Comparison of ENCODE assay signal across 10 cellular contexts in the genomic region with DNA sequence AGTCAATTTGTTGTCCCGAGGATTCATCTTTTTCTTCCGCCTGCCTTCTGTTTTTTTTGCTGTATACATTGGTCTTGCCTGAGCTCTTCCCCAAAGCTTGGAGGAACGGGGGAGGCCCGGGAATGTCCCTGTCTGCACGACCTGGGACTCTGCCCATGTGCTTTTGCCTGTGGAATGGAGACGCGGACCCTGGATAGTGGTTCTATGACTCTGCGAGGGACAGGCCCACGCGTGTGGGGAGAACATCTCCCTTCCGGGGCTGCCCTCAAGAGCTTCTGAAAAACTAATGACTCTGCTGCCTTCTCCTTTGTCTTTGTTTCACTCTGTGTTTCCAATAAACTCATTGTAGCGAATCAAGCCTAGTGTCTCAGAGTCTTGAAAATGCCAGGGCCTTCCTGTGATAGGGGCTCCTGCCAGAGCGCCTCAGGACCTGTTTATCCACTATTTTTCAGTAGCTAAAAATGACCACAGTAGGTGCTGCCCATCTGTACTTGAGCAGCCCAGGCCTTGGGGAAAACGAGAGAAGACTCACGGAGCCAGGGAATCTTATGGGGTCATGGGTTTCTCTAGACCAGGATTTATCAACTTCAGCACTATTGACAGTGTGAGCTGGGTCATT. TPM values are rescaled to one million over a fixed set of nuclear protein-coding genes. Genes with fewer than 3 reads are reported as not detected.
DNase-seq lines count a peak whose midpoint lies in the region; ATAC-seq, FAIRE-seq and TF ChIP-seq lines count a peak whose summit lies in the region.
"Had no signal": no experiment of that assay in that cellular context is flagged by ENCODE, and none has a peak within 500 bp of the region (broad histone marks: within the 10 kb centered on the region; RNA-seq: fewer than 3 reads in every experiment).

No MANE protein-coding gene starts in this region.

- no peak overlapping the region for H2AFZ ChIP-seq in HepG2 (ENCODE audit: low read length)

- H3K9me3 ChIP-seq in A673 (ENCODE audit: low read depth, low read length, poor library complexity, severe bottlenecking) (no peaks in the 10 kb centered on the region), HUES64 (ENCODE audit: insufficient read depth, low read depth, low read length) (no peaks in the 10 kb centered on the region), HepG2 (ENCODE audit: low read length) (no peaks in the 10 kb centered on the region)

- FAIRE-seq in HepG2 (lab: Jason Lieb, UNC) = no peak
- FAIRE-seq: endometrium had no signal

- H3K27me3 ChIP-seq in A673 (replicated peaks; ENCODE audit: insufficient read depth, low read depth, low read length, poor library complexity) (peaks cover 26% of the 10 kb centered on the region), HUES64 (ENCODE audit: insufficient read depth, low read length) (peaks cover 52% of the 10 kb centered on the region), HepG2 (ENCODE audit: control insufficient read depth in 1 of 2, insufficient read depth in 2 of 2, low read length in 2 of 2) (peaks cover 0 to 42% of the 10 kb centered on the region in 2 experiments; a peak in 3 of 5 replicates)

- H3K9me3 Mint-ChIP-seq in effector memory CD8-positive, alpha-beta T cell = no peaks in the 10 kb centered on the region
- no peaks in the 10 kb centered on the region for H3K9me3 Mint-ChIP-seq in natural killer cell treated with Interleukin-12 subunit alpha and Interleukin-12 subunit beta and Interleukin-15 and Interleukin-18, amount 100 ng/mL, for 72 hours

- CTCF ChIA-PET in A673 (lab: Charles Lee) = no interaction called here
- CTCF ChIA-PET in HepG2 (lab: Yijun Ruan, JAX; ENCODE audit: low intra/inter-chr PET ratio, low total read pairs) = no interaction called here

- H3K4me3 Mint-ChIP-seq in effector memory CD8-positive, alpha-beta T cell = peak overlapping the region; percentile 76 to 80
- peak overlapping the region; percentile 85 for H3K4me3 Mint-ChIP-seq in natural killer cell treated with Interleukin-12 subunit alpha and Interleukin-12 subunit beta and Interleukin-15 and Interleukin-18, amount 100 ng/mL, for 72 hours

- no peak for TF ChIP-seq EP300 in HepG2 (IDR thresholded peaks at IDR 0.05; ENCODE audit: low read depth in 2 of 2, low read length in 2 of 2)
- no peak for TF ChIP-seq EP300 in HepG2 (CRISPR knock-in tag; IDR thresholded peaks at IDR 0.05; ENCODE audit: borderline replicate concordance)

- peaks cover 57 to 94% of the 10 kb centered on the region in 2 donors for H3K27me3 Mint-ChIP-seq in effector memory CD8-positive, alpha-beta T cell
- peaks cover 16 to 40% of the 10 kb centered on the region in 2 donors for H3K27me3 Mint-ChIP-seq in natural killer cell treated with Interleukin-12 subunit alpha and Interleukin-12 subunit beta and Interleukin-15 and Interleukin-18, amount 100 ng/mL, for 72 hours

- H3K9ac ChIP-seq in HUES64 (ENCODE audit: low read depth, low read length) (no peak overlapping the region; the same call in 1 of the 2 replicates), HepG2 (ENCODE audit: insufficient read depth, low read depth, low read length) (no peak overlapping the region)

- peaks cover 26 to 30% of the 10 kb centered on the region in 2 donors for H3K4me1 Mint-ChIP-seq in effector memory CD8-positive, alpha-beta T cell (ENCODE audit: low read depth in 2 of 2)
- peaks cover 39 to 40% of the 10 kb centered on the region in 2 donors for H3K4me1 Mint-ChIP-seq in natural killer cell treated with Interleukin-12 subunit alpha and Interleukin-12 subunit beta and Interleukin-15 and Interleukin-18, amount 100 ng/mL, for 72 hours (ENCODE audit: low read depth in 2 of 2)

- no peak for TF ChIP-seq RAD21 in HepG2 (CRISPR knock-in tag; IDR thresholded peaks at IDR 0.05)

- H3K4me2 ChIP-seq in HepG2 (ENCODE audit: low read depth, low read length) = no peak overlapping the region

- H3K36me3 Mint-ChIP-seq in effector memory CD8-positive, alpha-beta T cell (ENCODE audit: insufficient read depth) = peaks cover 2% of the 10 kb centered on the region
- no peaks in the 10 kb centered on the region for H3K36me3 Mint-ChIP-seq in natural killer cell treated with Interleukin-12 subunit alpha and Interleukin-12 subunit beta and Interleukin-15 and Interleukin-18, amount 100 ng/mL, for 72 hours

- intact Hi-C loops in A673 (cut with micrococcal nuclease; ENCODE audit: unreplicated experiment) = no loop called here
- intact Hi-C loops in HepG2 (cut with micrococcal nuclease; ENCODE audit: unreplicated experiment) = loop anchor here (5.0 kb wide), 1 partner anchor 57 kb away; no protein-coding TSS in a partner anchor

- H3K79me2 ChIP-seq in HepG2 (ENCODE audit: insufficient read depth, low read length) = no peaks in the 10 kb centered on the region

- BruUV-seq in A673 (replicated peaks; lab: Mats Ljungman, UMichigan) = no TSS peak
- no TSS peak for BruUV-seq in HepG2 (replicated peaks; lab: Mats Ljungman, UMichigan)

- no peak for ATAC-seq in effector memory CD8-positive, alpha-beta T cell (replicated peaks)
- no peak for ATAC-seq in natural killer cell treated with Interleukin-12 subunit alpha and Interleukin-12 subunit beta and Interleukin-15 and Interleukin-18, amount 100 ng/mL, for 72 hours
- ATAC-seq in GM21619 (IDR thresholded peaks at IDR 0.05; ENCODE audit: unreplicated experiment) = no peak
- no peak for ATAC-seq in HG02885 (IDR thresholded peaks at IDR 0.05; ENCODE audit: poor library complexity, unreplicated experiment)
- ATAC-seq in HepG2 = no peak

- no peak overlapping the region for H3K27ac ChIP-seq in A673 (ENCODE audit: low read depth, low read length, poor library complexity, severe bottlenecking)
- H3K27ac ChIP-seq in HUES64 (ENCODE audit: low read depth, low read length) = no peak overlapping the region
- no peak overlapping the region for H3K27ac ChIP-seq in HepG2 (ENCODE audit: extremely low read length, insufficient read depth, low read length)

- in situ Hi-C loops in HepG2 (cut with HindIII; ENCODE audit: extremely low pct_ligation_motif_present, low pct_unique_long_range_greater_than_20kb) = no loop called here

- POLR2A ChIA-PET in A673 (lab: Charles Lee; ENCODE audit: low non-redundant PET) = no interaction called here
- POLR2A ChIA-PET in HepG2 (lab: Yijun Ruan, JAX) = no interaction called here

- DNase-seq in A673 (ENCODE audit: low spot score) (no peak), AML-193 (lab: John Stamatoyannopoulos, UW) (no peak), HepG2 (ENCODE audit: low spot score) (no peak)
- no peak for DNase-seq in effector memory CD8-positive, alpha-beta T cell
- DNase-seq in natural killer cell treated with Interleukin-12 subunit alpha and Interleukin-12 subunit beta and Interleukin-15 and Interleukin-18, amount 100 ng/mL, for 72 hours (ENCODE audit: low spot score) = no peak

- no peak for TF ChIP-seq POLR2A in HepG2 (IDR thresholded peaks at IDR 0.05; ENCODE audit: insufficient read depth in 1 of 2, low read depth in 2 of 2, low read length in 2 of 2)

- H3K27ac Mint-ChIP-seq in effector memory CD8-positive, alpha-beta T cell = peak overlapping the region in 1 of 2 donors; percentile 28
- no peak overlapping the region for H3K27ac Mint-ChIP-seq in natural killer cell treated with Interleukin-12 subunit alpha and Interleukin-12 subunit beta and Interleukin-15 and Interleukin-18, amount 100 ng/mL, for 72 hours

- H3K4me3 ChIP-seq in A673 (ENCODE audit: low read depth, low read length, poor library complexity, severe bottlenecking) (peak overlapping the region; percentile 42), HUES64 (ENCODE audit: low read length) (peak overlapping the region; percentile 58), HepG2 (replicated peaks in 1 of 3; ENCODE audit: insufficient read depth in 1 of 3, low read depth in 2 of 3, low read length in 3 of 3) (peak overlapping the region in 1 of 3 experiments; percentile 44; a peak in 1 of 6 replicates)

- H3K36me3 ChIP-seq in A673 (ENCODE audit: insufficient read depth, low read length, poor library complexity, severe bottlenecking) (no peaks in the 10 kb centered on the region), HUES64 (ENCODE audit: insufficient read depth, low read length) (no peaks in the 10 kb centered on the region), HepG2 (replicated peaks in 1 of 2; ENCODE audit: control insufficient read depth in 1 of 2, insufficient read depth in 2 of 2, low read length in 2 of 2) (no peaks in the 10 kb centered on the region)

- WGBS in HUES64 = 54% methylated on average over 15 of the region's 15 CpGs
- 42% methylated on average over 15 of the region's 15 CpGs for WGBS in HepG2 (ENCODE audit: low lambda C conversion rate)

- H3K4me1 ChIP-seq in A673 (ENCODE audit: insufficient read depth, low read length, poor library complexity, severe bottlenecking) (no peaks in the 10 kb centered on the region), HUES64 (ENCODE audit: insufficient read depth, low read length) (peaks cover 7% of the 10 kb centered on the region), HepG2 (ENCODE audit: insufficient read depth, low read length) (peaks cover 21% of the 10 kb centered on the region)

- H4K20me1 ChIP-seq in HepG2 (ENCODE audit: insufficient read depth, low read length) = no peaks in the 10 kb centered on the region

- TF ChIP-seq CTCF in A673 (conservative IDR thresholded peaks at IDR 0.05; ENCODE audit: low read depth, low read length) (no peak), HepG2 (CRISPR knock-in tag; IDR thresholded peaks at IDR 0.05) (no peak)

RNA-seq across cellular contexts. Expression of gene KRT83, which starts 12.3 kb away (rescaled TPM):
- total RNA-seq in A673 (2021) = not detected in 2 replicates
- polyA plus RNA-seq in HUES64 (2013, experiment 1 of 2) = not detected
- polyA plus RNA-seq in HUES64 (2013, experiment 2 of 2) = not detected
- total RNA-seq in natural killer cell treated with Interleukin-12 subunit alpha and Interleukin-12 subunit beta and Interleukin-15 and Interleukin-18, amount 100 ng/mL, for 72 hours = not detected
- total RNA-seq in HepG2 (2016; rRNA removed; fragmentation: Illumina TruSeq; extraction: Trizol) = not detected in 2 replicates
- total RNA-seq in HepG2 (2016; cell fraction: cytosol; rRNA removed; fragmentation: Illumina TruSeq; extraction: Trizol; ENCODE audit: low read depth) = not detected in 2 replicates
- not detected in 2 replicates for total RNA-seq in HepG2 (2016; cell fraction: insoluble cytoplasmic fraction; rRNA removed; fragmentation: Illumina TruSeq; extraction: Trizol)
- total RNA-seq in HepG2 (2016; cell fraction: membrane; rRNA removed; fragmentation: Illumina TruSeq; extraction: Trizol) = not detected in 2 replicates
- total RNA-seq in HepG2 (2016; cell fraction: nucleus; rRNA removed; fragmentation: Illumina TruSeq; extraction: Trizol) = not detected in 2 replicates
- polyA plus RNA-seq in HepG2 (2011; rRNA removed) = not detected in 2 replicates
- polyA plus RNA-seq in HepG2 (2011; cell fraction: cytosol; rRNA removed) = not detected in 2 replicates
- not detected in 2 replicates for polyA plus RNA-seq in HepG2 (2011; cell fraction: nucleus; rRNA removed)
- not detected in 2 replicates for polyA plus RNA-seq in HepG2 (2012)
- not detected in 2 replicates for polyA plus RNA-seq in HepG2 (2016; cell fraction: cytosol; fragmentation: Illumina TruSeq; extraction: Trizol; ENCODE audit: low read depth)
- not detected in 2 replicates for polyA plus RNA-seq in HepG2 (2016; cell fraction: insoluble cytoplasmic fraction; fragmentation: Illumina TruSeq; extraction: Trizol; ENCODE audit: low read depth)
- not detected in 2 replicates for polyA plus RNA-seq in HepG2 (2016; cell fraction: membrane; fragmentation: Illumina TruSeq; extraction: Trizol; ENCODE audit: low read depth)
- not detected in 2 replicates for polyA plus RNA-seq in HepG2 (2016; cell fraction: nucleus; fragmentation: Illumina TruSeq; extraction: Trizol; ENCODE audit: insufficient read depth, low read depth)
- polyA minus RNA-seq in HepG2 (2011; rRNA and poly(A)+ RNA removed; ENCODE audit: low replicate concordance) = 0.98 TPM in 1 of 2 replicates, not detected in the other
- polyA minus RNA-seq in HepG2 (2011; cell fraction: cytosol; rRNA and poly(A)+ RNA removed) = not detected in 2 replicates
- not detected in 2 replicates for polyA minus RNA-seq in HepG2 (2011; cell fraction: nucleus; rRNA and poly(A)+ RNA removed)

RNA-seq across cellular contexts. Expression of gene KRT81, which starts 17.6 kb away (rescaled TPM):
- 0.20 and 0.30 TPM in 2 replicates for total RNA-seq in A673 (2021)
- not detected for polyA plus RNA-seq in HUES64 (2013, experiment 1 of 2)
- not detected for polyA plus RNA-seq in HUES64 (2013, experiment 2 of 2)
- under 1 TPM in 1 of 2 donors, not detected in 1; 0.22 TPM for total RNA-seq in natural killer cell treated with Interleukin-12 subunit alpha and Interleukin-12 subunit beta and Interleukin-15 and Interleukin-18, amount 100 ng/mL, for 72 hours
- total RNA-seq in HepG2 (2016; rRNA removed; fragmentation: Illumina TruSeq; extraction: Trizol) = not detected in 2 replicates
- not detected in 2 replicates for total RNA-seq in HepG2 (2016; cell fraction: cytosol; rRNA removed; fragmentation: Illumina TruSeq; extraction: Trizol; ENCODE audit: low read depth)
- not detected in 2 replicates for total RNA-seq in HepG2 (2016; cell fraction: insoluble cytoplasmic fraction; rRNA removed; fragmentation: Illumina TruSeq; extraction: Trizol)
- total RNA-seq in HepG2 (2016; cell fraction: membrane; rRNA removed; fragmentation: Illumina TruSeq; extraction: Trizol) = not detected in 2 replicates
- total RNA-seq in HepG2 (2016; cell fraction: nucleus; rRNA removed; fragmentation: Illumina TruSeq; extraction: Trizol) = not detected in 2 replicates
- polyA plus RNA-seq in HepG2 (2011; rRNA removed) = not detected in 2 replicates
- 0.03 TPM in 1 of 2 replicates, not detected in the other for polyA plus RNA-seq in HepG2 (2011; cell fraction: cytosol; rRNA removed)
- not detected in 2 replicates for polyA plus RNA-seq in HepG2 (2011; cell fraction: nucleus; rRNA removed)
- polyA plus RNA-seq in HepG2 (2012) = not detected in 2 replicates
- polyA plus RNA-seq in HepG2 (2016; cell fraction: cytosol; fragmentation: Illumina TruSeq; extraction: Trizol; ENCODE audit: low read depth) = 0.08 TPM in 1 of 2 replicates, not detected in the other
- not detected in 2 replicates for polyA plus RNA-seq in HepG2 (2016; cell fraction: insoluble cytoplasmic fraction; fragmentation: Illumina TruSeq; extraction: Trizol; ENCODE audit: low read depth)
- polyA plus RNA-seq in HepG2 (2016; cell fraction: membrane; fragmentation: Illumina TruSeq; extraction: Trizol; ENCODE audit: low read depth) = not detected in 2 replicates
- not detected in 2 replicates for polyA plus RNA-seq in HepG2 (2016; cell fraction: nucleus; fragmentation: Illumina TruSeq; extraction: Trizol; ENCODE audit: insufficient read depth, low read depth)
- polyA minus RNA-seq in HepG2 (2011; rRNA and poly(A)+ RNA removed; ENCODE audit: low replicate concordance) = 0.23 TPM in 1 of 2 replicates, not detected in the other
- polyA minus RNA-seq in HepG2 (2011; cell fraction: cytosol; rRNA and poly(A)+ RNA removed) = not detected in 2 replicates
- polyA minus RNA-seq in HepG2 (2011; cell fraction: nucleus; rRNA and poly(A)+ RNA removed) = not detected in 2 replicates

RNA-seq across cellular contexts. Expression of gene KRT86, which starts 34.5 kb away (rescaled TPM):
- total RNA-seq in A673 (2021) (not detected in 2 replicates), HepG2 (2016; rRNA removed; fragmentation: Illumina TruSeq; extraction: Trizol) (not detected in 2 replicates)
- polyA plus RNA-seq in HUES64 (2013, experiment 1 of 2) = not detected
- not detected for polyA plus RNA-seq in HUES64 (2013, experiment 2 of 2)
- total RNA-seq in natural killer cell treated with Interleukin-12 subunit alpha and Interleukin-12 subunit beta and Interleukin-15 and Interleukin-18, amount 100 ng/mL, for 72 hours = under 1 TPM in 1 of 2 donors, not detected in 1; 0.43 TPM
- not detected in 2 replicates for total RNA-seq in HepG2 (2016; cell fraction: cytosol; rRNA removed; fragmentation: Illumina TruSeq; extraction: Trizol; ENCODE audit: low read depth)
- total RNA-seq in HepG2 (2016; cell fraction: insoluble cytoplasmic fraction; rRNA removed; fragmentation: Illumina TruSeq; extraction: Trizol) = not detected in 2 replicates
- not detected in 2 replicates for total RNA-seq in HepG2 (2016; cell fraction: membrane; rRNA removed; fragmentation: Illumina TruSeq; extraction: Trizol)
- total RNA-seq in HepG2 (2016; cell fraction: nucleus; rRNA removed; fragmentation: Illumina TruSeq; extraction: Trizol) = not detected in 2 replicates
- not detected in 2 replicates for polyA plus RNA-seq in HepG2 (2011; rRNA removed)
- polyA plus RNA-seq in HepG2 (2011; cell fraction: cytosol; rRNA removed) = not detected in 2 replicates
- not detected in 2 replicates for polyA plus RNA-seq in HepG2 (2011; cell fraction: nucleus; rRNA removed)
- not detected in 2 replicates for polyA plus RNA-seq in HepG2 (2012)
- not detected in 2 replicates for polyA plus RNA-seq in HepG2 (2016; cell fraction: cytosol; fragmentation: Illumina TruSeq; extraction: Trizol; ENCODE audit: low read depth)
- polyA plus RNA-seq in HepG2 (2016; cell fraction: insoluble cytoplasmic fraction; fragmentation: Illumina TruSeq; extraction: Trizol; ENCODE audit: low read depth) = not detected in 2 replicates
- not detected in 2 replicates for polyA plus RNA-seq in HepG2 (2016; cell fraction: membrane; fragmentation: Illumina TruSeq; extraction: Trizol; ENCODE audit: low read depth)
- polyA plus RNA-seq in HepG2 (2016; cell fraction: nucleus; fragmentation: Illumina TruSeq; extraction: Trizol; ENCODE audit: insufficient read depth, low read depth) = not detected in 2 replicates
- 0.61 TPM in 1 of 2 replicates, not detected in the other for polyA minus RNA-seq in HepG2 (2011; rRNA and poly(A)+ RNA removed; ENCODE audit: low replicate concordance)
- polyA minus RNA-seq in HepG2 (2011; cell fraction: cytosol; rRNA and poly(A)+ RNA removed) = not detected in 2 replicates
- polyA minus RNA-seq in HepG2 (2011; cell fraction: nucleus; rRNA and poly(A)+ RNA removed) = not detected in 2 replicates

RNA-seq across cellular contexts. Expression of gene KRT85, which starts 58.4 kb away (rescaled TPM):
- total RNA-seq in A673 (2021) (not detected in 2 replicates), HepG2 (2016; rRNA removed; fragmentation: Illumina TruSeq; extraction: Trizol) (not detected in 2 replicates)
- polyA plus RNA-seq in HUES64 (2013, experiment 1 of 2) = not detected
- not detected for polyA plus RNA-seq in HUES64 (2013, experiment 2 of 2)
- total RNA-seq in natural killer cell treated with Interleukin-12 subunit alpha and Interleukin-12 subunit beta and Interleukin-15 and Interleukin-18, amount 100 ng/mL, for 72 hours = not detected
- not detected in 2 replicates for total RNA-seq in HepG2 (2016; cell fraction: cytosol; rRNA removed; fragmentation: Illumina TruSeq; extraction: Trizol; ENCODE audit: low read depth)
- total RNA-seq in HepG2 (2016; cell fraction: insoluble cytoplasmic fraction; rRNA removed; fragmentation: Illumina TruSeq; extraction: Trizol) = not detected in 2 replicates
- total RNA-seq in HepG2 (2016; cell fraction: membrane; rRNA removed; fragmentation: Illumina TruSeq; extraction: Trizol) = not detected in 2 replicates
- not detected in 2 replicates for total RNA-seq in HepG2 (2016; cell fraction: nucleus; rRNA removed; fragmentation: Illumina TruSeq; extraction: Trizol)
- polyA plus RNA-seq in HepG2 (2011; rRNA removed) = not detected in 2 replicates
- not detected in 2 replicates for polyA plus RNA-seq in HepG2 (2011; cell fraction: cytosol; rRNA removed)
- not detected in 2 replicates for polyA plus RNA-seq in HepG2 (2011; cell fraction: nucleus; rRNA removed)
- not detected in 2 replicates for polyA plus RNA-seq in HepG2 (2012)
- polyA plus RNA-seq in HepG2 (2016; cell fraction: cytosol; fragmentation: Illumina TruSeq; extraction: Trizol; ENCODE audit: low read depth) = not detected in 2 replicates
- not detected in 2 replicates for polyA plus RNA-seq in HepG2 (2016; cell fraction: insoluble cytoplasmic fraction; fragmentation: Illumina TruSeq; extraction: Trizol; ENCODE audit: low read depth)
- not detected in 2 replicates for polyA plus RNA-seq in HepG2 (2016; cell fraction: membrane; fragmentation: Illumina TruSeq; extraction: Trizol; ENCODE audit: low read depth)
- polyA plus RNA-seq in HepG2 (2016; cell fraction: nucleus; fragmentation: Illumina TruSeq; extraction: Trizol; ENCODE audit: insufficient read depth, low read depth) = not detected in 2 replicates
- polyA minus RNA-seq in HepG2 (2011; rRNA and poly(A)+ RNA removed; ENCODE audit: low replicate concordance) = not detected in 2 replicates
- not detected in 2 replicates for polyA minus RNA-seq in HepG2 (2011; cell fraction: cytosol; rRNA and poly(A)+ RNA removed)
- polyA minus RNA-seq in HepG2 (2011; cell fraction: nucleus; rRNA and poly(A)+ RNA removed) = not detected in 2 replicates
- total RNA-seq: NCI-H460 had no signal
